ENCODE assay signal across 28 cellular contexts in the genomic region with DNA sequence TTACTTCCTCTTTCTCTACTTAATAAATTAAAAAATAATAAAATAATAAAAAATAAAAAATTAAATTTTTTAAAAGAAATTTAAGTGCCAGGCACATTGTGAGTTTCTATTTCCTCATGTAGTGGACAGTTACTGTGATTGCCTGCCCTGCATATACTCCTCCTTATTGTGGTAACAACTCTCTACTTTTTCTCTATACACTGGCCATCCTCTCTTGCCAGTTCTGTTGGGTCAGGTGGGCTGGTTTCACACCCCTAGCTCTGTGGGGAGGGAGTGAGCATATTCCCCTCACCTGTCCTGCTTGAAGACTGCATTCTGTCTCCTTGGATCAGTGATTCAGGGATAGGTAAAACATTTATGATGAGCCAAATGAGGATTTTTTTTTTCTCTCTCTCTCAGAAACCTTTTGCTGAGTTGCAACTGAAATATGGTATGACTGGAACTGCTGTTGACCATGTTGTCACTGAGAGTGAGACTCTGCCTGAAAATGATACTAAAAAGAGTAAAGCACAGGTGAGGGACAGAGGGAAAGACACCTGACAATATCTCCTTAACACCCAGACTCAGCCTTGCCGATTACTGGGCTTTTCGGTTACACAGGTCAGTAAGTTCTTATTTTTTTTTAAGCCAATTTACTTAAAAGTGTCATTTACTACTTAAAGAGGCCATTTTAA. TPM values are rescaled to one million over a fixed set of nuclear protein-coding genes. Genes with fewer than 3 reads are reported as not detected.
A peak's percentile ranks its signal among the peaks of the same experiment; 100 is the strongest.
DNase-seq lines count a peak whose midpoint lies in the region; ATAC-seq, FAIRE-seq and TF ChIP-seq lines count a peak whose summit lies in the region.
"Had no signal": no experiment of that assay in that cellular context is flagged by ENCODE, and none has a peak within 500 bp of the region (broad histone marks: within the 10 kb centered on the region; RNA-seq: fewer than 3 reads in every experiment).

No MANE protein-coding gene starts in this region.

- peak overlapping the region; percentile 73 for H2BK12ac ChIP-seq in H9 (ENCODE audit: insufficient read length, low read depth, low read length)

- H3K27me3 Mint-ChIP-seq in H9 (ENCODE audit: low read depth) (no peaks in the 10 kb centered on the region), T-cell (peaks cover 0 to 3% of the 10 kb centered on the region in 2 donors)
- peaks cover 6% of the 10 kb centered on the region for H3K27me3 Mint-ChIP-seq in activated T-helper 17 cell treated with anti-CD3 and anti-CD28 coated beads, Interleukin-2, amount 50 U/mL, for 72 hours
- H3K27me3 Mint-ChIP-seq: activated CD4-positive, alpha-beta memory T cell treated with anti-CD3 and anti-CD28 coated beads, Interleukin-2, amount 10 ng/mL, durations not matched to agents 7 days and 5 days; type B pancreatic cell had no signal

- no peaks in the 10 kb centered on the region for H3K23me2 ChIP-seq in H9 (ENCODE audit: insufficient read length, low read depth, low read length, poor library complexity, severe bottlenecking)

- ATAC-seq in GM19351 (IDR thresholded peaks at IDR 0.05; ENCODE audit: unreplicated experiment) (peak; percentile 71), HG03025 (IDR thresholded peaks at IDR 0.05; ENCODE audit: low FRiP score, unreplicated experiment) (peak; percentile 95), GM12878 (peak; percentile 35; the same call in 2 of the 3 replicates), T-cell (replicated peaks in 1 of 4) (no peak)
- ATAC-seq in activated T-helper 17 cell treated with anti-CD3 and anti-CD28 coated beads, Interleukin-2, amount 50 U/mL, for 72 hours (replicated peaks): no peak
- ATAC-seq: lower lobe of right lung; natural killer cell treated with Interleukin-12 subunit alpha and Interleukin-12 subunit beta and Interleukin-15 and Interleukin-18, amount 100 ng/mL, for 72 hours had no signal

- H3K4me1 ChIP-seq in H9 (ENCODE audit: insufficient read depth, low read length) (no peaks in the 10 kb centered on the region), GM12878 (ENCODE audit: control insufficient read depth, insufficient read depth, low read length) (no peaks in the 10 kb centered on the region)
- H3K4me1 ChIP-seq: lower lobe of right lung had no signal

- CTCF ChIA-PET in GM12878 (lab: Yijun Ruan, JAX) (no interaction called here), T-cell (lab: Charles Lee) (no interaction called here)

- no peaks in the 10 kb centered on the region for H3K9me3 ChIP-seq in H9 (ENCODE audit: control insufficient read depth, low read depth, low read length)
- H3K9me3 ChIP-seq in GM12878 (replicated peaks; ENCODE audit: control insufficient read depth, insufficient read depth, low read length): no peaks in the 10 kb centered on the region; the same call in 2 of the 3 replicates
- H3K9me3 ChIP-seq: lower lobe of right lung, ovary had no signal

- TF ChIP-seq POLR2A in GM12878 (IDR thresholded peaks at IDR 0.05; ENCODE audit: low read depth, low read length): no peak
- no peak for TF ChIP-seq POLR2A in GM12891 (IDR thresholded peaks at IDR 0.05; ENCODE audit: low read depth, low read length)

- no peak overlapping the region for H4K5ac ChIP-seq in H9 (ENCODE audit: insufficient read length, low read depth, low read length)

- no peak overlapping the region for H2BK20ac ChIP-seq in H9 (ENCODE audit: low read depth, low read length, poor library complexity, severe bottlenecking)

- no peak overlapping the region for H2AFZ ChIP-seq in H9 (ENCODE audit: low read length)
- H2AFZ ChIP-seq in GM12878 (ENCODE audit: control insufficient read depth, low read depth, low read length): peak overlapping the region; percentile 30
- H2AFZ ChIP-seq: GM23248, PC-9 had no signal

- no peaks in the 10 kb centered on the region for H3K79me2 ChIP-seq in H9 (ENCODE audit: insufficient read depth, low read length)
- H3K79me2 ChIP-seq in GM12878 (ENCODE audit: control insufficient read depth, insufficient read depth, low read length): no peaks in the 10 kb centered on the region

- H3K27ac ChIP-seq in H9 (ENCODE audit: insufficient read length, low read depth, low read length): no peak overlapping the region
- H3K27ac ChIP-seq in GM12878 (ENCODE audit: control insufficient read depth, insufficient read depth): no peak overlapping the region
- H3K27ac ChIP-seq: C4-2B, dorsolateral prefrontal cortex, GM23248, HL-60, lower lobe of right lung, ovary, PC-9 had no signal

- no peak overlapping the region for H2BK120ac ChIP-seq in H9 (ENCODE audit: low read depth, low read length, poor library complexity, severe bottlenecking)

- no peak overlapping the region; a peak in 1 of 7 replicates for H3K27ac Mint-ChIP-seq in H9
- no peak overlapping the region for H3K27ac Mint-ChIP-seq in activated T-helper 17 cell treated with anti-CD3 and anti-CD28 coated beads, Interleukin-2, amount 50 U/mL, for 72 hours
- H3K27ac Mint-ChIP-seq in T-cell: no peak overlapping the region
- H3K27ac Mint-ChIP-seq: activated CD4-positive, alpha-beta memory T cell treated with anti-CD3 and anti-CD28 coated beads, Interleukin-2, amount 10 ng/mL, durations not matched to agents 7 days and 5 days; natural killer cell treated with Interleukin-12 subunit alpha and Interleukin-12 subunit beta and Interleukin-15 and Interleukin-18, amount 100 ng/mL, for 72 hours; type B pancreatic cell had no signal

- H3K4me1 Mint-ChIP-seq in H9: no peaks in the 10 kb centered on the region
- no peaks in the 10 kb centered on the region for H3K4me1 Mint-ChIP-seq in activated T-helper 17 cell treated with anti-CD3 and anti-CD28 coated beads, Interleukin-2, amount 50 U/mL, for 72 hours
- no peaks in the 10 kb centered on the region for H3K4me1 Mint-ChIP-seq in T-cell
- H3K4me1 Mint-ChIP-seq: activated CD4-positive, alpha-beta memory T cell treated with anti-CD3 and anti-CD28 coated beads, Interleukin-2, amount 10 ng/mL, durations not matched to agents 7 days and 5 days had no signal

- BruUV-seq in GM12878 (replicated peaks; lab: Mats Ljungman, UMichigan): no TSS peak

- H3K4ac ChIP-seq in H9 (ENCODE audit: low read depth, low read length): no peak overlapping the region

- POLR2A ChIA-PET in GM12878 (lab: Charles Lee) (no interaction called here), T-cell (lab: Charles Lee) (no interaction called here)

- intact Hi-C loops in GM12878 (cut with micrococcal nuclease; ENCODE audit: unreplicated experiment): no loop called here

- no peak overlapping the region for H3T11ph ChIP-seq in H9 (ENCODE audit: low read length)

- no peak overlapping the region for H2BK5ac ChIP-seq in H9 (ENCODE audit: insufficient read length, low read length)

- TF ChIP-seq RAD21 in GM12878 (IDR thresholded peaks at IDR 0.05; ENCODE audit: insufficient read depth, low read depth, low read length): no peak

- SMC1A ChIA-PET in GM12878 (lab: Charles Lee; ENCODE audit: uncharacterized antibody, unreplicated experiment): no interaction called here

- no peak for DNase-seq in H9
- no peak for DNase-seq in GM12878 (ENCODE audit: low read depth, low spot score)
- no peak for DNase-seq in GM12891 (ENCODE audit: insufficient read length, low spot score)
- no peak for DNase-seq in foreskin fibroblast
- DNase-seq in T-cell: no peak
- DNase-seq: activated CD4-positive, alpha-beta memory T cell treated with anti-CD3 and anti-CD28 coated beads, Interleukin-2, amount 10 ng/mL, durations not matched to agents 7 days and 5 days; activated CD4-positive, CD25-positive, alpha-beta regulatory T cell treated with anti-CD3 and anti-CD28 coated beads, Interleukin-2, amount 50 U/mL, for 72 hours; activated effector memory CD4-positive, alpha-beta T cell treated with Interleukin-2 at 50 U/mL for 16 hours; Calu3; dorsolateral prefrontal cortex; GM23248; lower lobe of right lung; NCI-H1105; NCI-H2081 treated with DMSO at 0.1 percent for 48 hours; ovary; PC-9; retina; SHP77; small intestine; stimulated activated CD4-positive, alpha-beta T cell treated with anti-CD3 and anti-CD28 coated beads, Interleukin-2, amount 100 ng/mL, for 24 hours had no signal

- peak overlapping the region; percentile 49 for H3K23ac ChIP-seq in H9 (ENCODE audit: insufficient read length, low read depth, low read length)

- H4K8ac ChIP-seq in H9 (replicated peaks; ENCODE audit: insufficient read length, low read depth, low read length): no peak overlapping the region

- H3K9me3 Mint-ChIP-seq in H9 (no peaks in the 10 kb centered on the region), T-cell (peaks cover 0 to 6% (median 0%) of the 10 kb centered on the region in 3 donors)
- no peaks in the 10 kb centered on the region for H3K9me3 Mint-ChIP-seq in activated T-helper 17 cell treated with anti-CD3 and anti-CD28 coated beads, Interleukin-2, amount 50 U/mL, for 72 hours
- H3K9me3 Mint-ChIP-seq: type B pancreatic cell had no signal

- no peaks in the 10 kb centered on the region for H3K36me3 Mint-ChIP-seq in H9 (ENCODE audit: insufficient read depth in 1 of 3, low read depth in 3 of 3)
- H3K36me3 Mint-ChIP-seq in activated T-helper 17 cell treated with anti-CD3 and anti-CD28 coated beads, Interleukin-2, amount 50 U/mL, for 72 hours (ENCODE audit: low read depth): no peaks in the 10 kb centered on the region
- H3K36me3 Mint-ChIP-seq in T-cell: no peaks in the 10 kb centered on the region
- H3K36me3 Mint-ChIP-seq: natural killer cell treated with Interleukin-12 subunit alpha and Interleukin-12 subunit beta and Interleukin-15 and Interleukin-18, amount 100 ng/mL, for 72 hours; type B pancreatic cell had no signal

- H3K18ac ChIP-seq in H9 (ENCODE audit: insufficient read length, low read depth, low read length): no peak overlapping the region

- H3K56ac ChIP-seq in H9 (ENCODE audit: insufficient read length, low read depth, low read length): no peak overlapping the region

- FAIRE-seq in GM12878 (lab: Jason Lieb, UNC) (no peak), GM12891 (lab: Jason Lieb, UNC) (no peak)
- FAIRE-seq: endothelial cell of umbilical vein had no signal

- no peak overlapping the region for H4K91ac ChIP-seq in H9 (ENCODE audit: insufficient read length, low read depth, low read length)

- H3K4me3 Mint-ChIP-seq in H9 (no peak overlapping the region), T-cell (no peak overlapping the region)
- no peak overlapping the region for H3K4me3 Mint-ChIP-seq in activated T-helper 17 cell treated with anti-CD3 and anti-CD28 coated beads, Interleukin-2, amount 50 U/mL, for 72 hours
- H3K4me3 Mint-ChIP-seq: activated CD4-positive, alpha-beta memory T cell treated with anti-CD3 and anti-CD28 coated beads, Interleukin-2, amount 10 ng/mL, durations not matched to agents 7 days and 5 days; natural killer cell treated with Interleukin-12 subunit alpha and Interleukin-12 subunit beta and Interleukin-15 and Interleukin-18, amount 100 ng/mL, for 72 hours; type B pancreatic cell had no signal

- H3K14ac ChIP-seq in H9 (ENCODE audit: insufficient read depth, low read length): no peak overlapping the region; the same call in 1 of the 2 replicates

- H3K4me2 ChIP-seq in H9 (ENCODE audit: insufficient read depth, insufficient read length, low read length): no peak overlapping the region
- no peak overlapping the region for H3K4me2 ChIP-seq in GM12878 (ENCODE audit: control insufficient read depth, insufficient read depth)
- H3K4me2 ChIP-seq: PC-9 had no signal

- H4K20me1 ChIP-seq in H9 (ENCODE audit: control insufficient read depth, insufficient read depth, insufficient read length) (no peaks in the 10 kb centered on the region), GM12878 (ENCODE audit: control insufficient read depth, insufficient read depth) (no peaks in the 10 kb centered on the region)

- no peak overlapping the region for H3K9ac ChIP-seq in H9 (ENCODE audit: extremely low read depth, insufficient read length, low read length)
- no peak overlapping the region for H3K9ac ChIP-seq in GM12878 (ENCODE audit: control insufficient read depth, insufficient read depth, low read length)
- H3K9ac ChIP-seq: GM23248 had no signal

- H3K4me3 ChIP-seq in GM12878 (no peak overlapping the region), foreskin fibroblast (ENCODE audit: low read depth in 1 of 2, low read length in 2 of 2) (no peak overlapping the region)
- H3K4me3 ChIP-seq: dorsolateral prefrontal cortex, GM23248, lower lobe of right lung, ovary, PC-9 had no signal

- WGBS in H9 (ENCODE audit: extremely low coverage, insufficient read length, low lambda C conversion rate): no CpG with 5 or more reads among the region's 2 CpGs
- 78% methylated on average over 2 of the region's 2 CpGs for WGBS in GM12878 (ENCODE audit: insufficient coverage, insufficient replicate concordance, low lambda C conversion rate, missing lambda C conversion rate)

- H2BK15ac ChIP-seq in H9 (ENCODE audit: low read depth, low read length): no peak overlapping the region

- TF ChIP-seq CTCF in H9 (conservative IDR thresholded peaks at IDR 0.05): no peak
- no peak for TF ChIP-seq CTCF in GM12878 (IDR thresholded peaks at IDR 0.05 in 2 of 3, conservative IDR thresholded peaks at IDR 0.05 in 1 of 3; ENCODE audit: control insufficient read depth in 2 of 3, extremely low read depth in 1 of 3, insufficient read depth in 1 of 3, low read depth in 3 of 3, low read length in 3 of 3)
- TF ChIP-seq CTCF in foreskin fibroblast (IDR thresholded peaks at IDR 0.05; ENCODE audit: low read depth, low read length): no peak

- no peaks in the 10 kb centered on the region for H3K36me3 ChIP-seq in GM12878 (ENCODE audit: control insufficient read depth in 2 of 2, insufficient read depth in 2 of 2, low read length in 1 of 2)
- H3K36me3 ChIP-seq: lower lobe of right lung, ovary had no signal

- in situ Hi-C loops in GM12878 (cut with MboI): no loop called here

- no peak for TF ChIP-seq EP300 in GM12878 (IDR thresholded peaks at IDR 0.05; ENCODE audit: borderline replicate concordance in 1 of 2, control insufficient read depth in 1 of 2, low read depth in 2 of 2, low read length in 2 of 2)

- H3K79me1 ChIP-seq in H9 (ENCODE audit: insufficient read depth, low read depth, low read length, poor library complexity, severe bottlenecking): no peaks in the 10 kb centered on the region

- H3K27me3 ChIP-seq in H9 (ENCODE audit: insufficient read depth, low read length) (no peaks in the 10 kb centered on the region), GM12878 (replicated peaks in 1 of 2; ENCODE audit: control insufficient read depth in 2 of 2, insufficient read depth in 2 of 2, low read length in 1 of 2) (no peaks in the 10 kb centered on the region)
- H3K27me3 ChIP-seq: dorsolateral prefrontal cortex, ovary had no signal

- H2AK5ac ChIP-seq in H9 (ENCODE audit: insufficient read length, low read length): no peak overlapping the region

- RAD21 ChIA-PET in GM12878 (lab: Charles Lee; ENCODE audit: unreplicated experiment): no interaction called here

RNA-seq across cellular contexts. Expression of a gene that starts 37.2 kb away (rescaled TPM):
- total RNA-seq in H9 (2021): 4.2 TPM in 2 replicates
- total RNA-seq in GM12878 (2013; cell fraction: nucleolus; rRNA removed): 16.2 and 18.9 TPM in 2 replicates
- 7.4 and 9.8 TPM in 2 replicates for total RNA-seq in GM12878 (2014; rRNA removed)
- total RNA-seq in GM12878 (2014; rRNA removed; fragmentation: Illumina TruSeq; extraction: Trizol): 10.8 and 12.1 TPM in 2 replicates
- 11.1 and 12.0 TPM in 2 replicates for total RNA-seq in GM12878 (2021)
- 1.3 TPM for polyA plus RNA-seq in GM12878 (2011; ENCODE audit: low read depth)
- 8.2 and 11.1 TPM in 2 replicates for polyA plus RNA-seq in GM12878 (2011; rRNA removed)
- 2.6 and 2.9 TPM in 2 replicates for polyA plus RNA-seq in GM12878 (2011; cell fraction: cytosol; rRNA removed)
- polyA plus RNA-seq in GM12878 (2011; cell fraction: nucleus; rRNA removed): 10.5 and 11.0 TPM in 2 replicates
- 2.8 and 3.5 TPM in 2 replicates for polyA plus RNA-seq in GM12878 (2012)
- 10.8 and 13.2 TPM in 2 replicates for polyA plus RNA-seq in GM12878 (2014; fragmentation: Illumina TruSeq; extraction: Trizol)
- 10 to 100 TPM in 1 of 2 experiments, 1 to 10 TPM in 1; 4.2 to 17.0 TPM for polyA plus RNA-seq in GM12878 (2014; fragmentation: Nextera tagmentation; extraction: Ambion mirVana)
- polyA plus RNA-seq in GM12878 (2014; rRNA removed): 6.1 and 6.2 TPM in 2 replicates
- 1 to 10 TPM; 6.4 to 7.4 TPM for polyA plus RNA-seq in GM12878 (2016; fragmentation: Nextera tagmentation; extraction: Ambion mirVana)
- polyA minus RNA-seq in GM12878 (2011; rRNA and poly(A)+ RNA removed): 6.9 and 8.4 TPM in 2 replicates
- 4.3 and 4.8 TPM in 2 replicates for polyA minus RNA-seq in GM12878 (2011; cell fraction: cytosol; rRNA and poly(A)+ RNA removed)
- polyA minus RNA-seq in GM12878 (2011; cell fraction: nucleus; rRNA and poly(A)+ RNA removed): 7.5 and 14.7 TPM in 2 replicates
- polyA plus RNA-seq in GM12891 (2012; ENCODE audit: low read depth, missing spikeins): 3.1 TPM
- total RNA-seq in activated T-helper 17 cell treated with anti-CD3 and anti-CD28 coated beads, Interleukin-2, amount 50 U/mL, for 72 hours: not detected
- under 1 TPM in 4 of 5 donors, not detected in 1; 0.09 to 0.20 (median 0.13) TPM for total RNA-seq in T-cell
- total RNA-seq: activated CD4-positive, alpha-beta memory T cell treated with anti-CD3 and anti-CD28 coated beads, Interleukin-2, amount 10 ng/mL, durations not matched to agents 7 days and 5 days; endothelial cell of umbilical vein; GM23248; natural killer cell treated with Interleukin-12 subunit alpha and Interleukin-12 subunit beta and Interleukin-15 and Interleukin-18, amount 100 ng/mL, for 72 hours had no signal
- polyA plus RNA-seq: endothelial cell of umbilical vein, GM23248 had no signal

Comparison
In these comparisons a context has a peak if more than half of its experiments do, and no peak if none do; other contexts are left out.
1. ATAC-seq: peak in GM19351 (single experiment), HG03025 (single experiment) and GM12878 (single experiment); none in activated T-helper 17 cell treated with anti-CD3 and anti-CD28 coated beads, Interleukin-2, amount 50 U/mL, for 72 hours (single experiment) and T-cell (0 of 4).